ENCODE assay signal across 9 cellular contexts in genomic region chr2:217650716-217651360, GRCh38.
DNase-seq lines count a peak whose midpoint lies in the region; ATAC-seq and TF ChIP-seq lines count a peak whose summit lies in the region.
"Had no signal": no experiment of that assay in that cellular context is flagged by ENCODE, and none has a peak within 500 bp of the region (broad histone marks: within the 10 kb centered on the region; RNA-seq: fewer than 3 reads in every experiment).

No MANE protein-coding gene starts in this region.

- intact Hi-C loops in CD8-positive, alpha-beta T cell (cut with DNase I, micrococcal nuclease) = loop anchor here in 1 of 2 experiments (2.0 kb wide), 1 partner anchor 40 kb away; no protein-coding TSS in a partner anchor

- H3K9me3 Mint-ChIP-seq in CD8-positive, alpha-beta T cell = no peaks in the 10 kb centered on the region

- H3K27ac Mint-ChIP-seq in CD8-positive, alpha-beta T cell = no peak overlapping the region

- H3K4me1 ChIP-seq in CD8-positive, alpha-beta T cell (ENCODE audit: insufficient read depth, low read length) = no peaks in the 10 kb centered on the region
- peaks cover 16% of the 10 kb centered on the region for H3K4me1 ChIP-seq in SJCRH30
- H3K4me1 ChIP-seq in effector memory CD4-positive, alpha-beta T cell (ENCODE audit: control insufficient read depth, insufficient read depth, low read length, poor library complexity, severe bottlenecking) = no peaks in the 10 kb centered on the region

- DNase-seq in CD8-positive, alpha-beta T cell = peak in 1 of 7 experiments; percentile 9
- DNase-seq in Kasumi-1 (lab: John Stamatoyannopoulos, UW) = peak; percentile 43 to 61
- DNase-seq in SJCRH30 = peak; percentile 57 to 84
- DNase-seq in myocyte (ENCODE audit: low read depth) = peak; percentile 87
- DNase-seq in effector memory CD4-positive, alpha-beta T cell = no peak

- H3K27ac ChIP-seq in CD8-positive, alpha-beta T cell (ENCODE audit: low read depth, low read length) = no peak overlapping the region
- no peak overlapping the region for H3K27ac ChIP-seq in SJCRH30
- H3K27ac ChIP-seq in effector memory CD4-positive, alpha-beta T cell (ENCODE audit: insufficient read depth, low read length, poor library complexity, severe bottlenecking) = no peak overlapping the region
- H3K27ac ChIP-seq: skin epidermis had no signal

- CTCF ChIA-PET in CD8-positive, alpha-beta T cell (lab: Charles Lee) = interaction anchor here (0.7 to 1.8 kb wide), 16 partner anchors 10 to 145 kb away, joined by 3 to 5 read pairs (median 3); no protein-coding TSS in a partner anchor

- H3K9me3 ChIP-seq in CD8-positive, alpha-beta T cell (ENCODE audit: low read length) = no peaks in the 10 kb centered on the region
- no peaks in the 10 kb centered on the region for H3K9me3 ChIP-seq in SJCRH30 (replicated peaks)
- H3K9me3 ChIP-seq in effector memory CD4-positive, alpha-beta T cell (ENCODE audit: control insufficient read depth, low read length) = no peaks in the 10 kb centered on the region

- H3K36me3 ChIP-seq in CD8-positive, alpha-beta T cell (ENCODE audit: insufficient read depth, low read length) = no peaks in the 10 kb centered on the region
- H3K36me3 ChIP-seq in SJCRH30 = no peaks in the 10 kb centered on the region
- no peaks in the 10 kb centered on the region for H3K36me3 ChIP-seq in effector memory CD4-positive, alpha-beta T cell (ENCODE audit: control insufficient read depth, insufficient read depth, low read length)

- TF ChIP-seq CTCF in CD8-positive, alpha-beta T cell (IDR thresholded peaks at IDR 0.05) = peak; percentile 46

- H3K4me1 Mint-ChIP-seq in CD8-positive, alpha-beta T cell (ENCODE audit: low read depth) = peaks cover 5% of the 10 kb centered on the region

- H3K36me3 Mint-ChIP-seq in CD8-positive, alpha-beta T cell = no peaks in the 10 kb centered on the region

- H3K4me3 Mint-ChIP-seq in CD8-positive, alpha-beta T cell = no peak overlapping the region

- no peaks in the 10 kb centered on the region for H3K27me3 ChIP-seq in CD8-positive, alpha-beta T cell (ENCODE audit: insufficient read depth, low read length)
- no peaks in the 10 kb centered on the region for H3K27me3 ChIP-seq in SJCRH30
- H3K27me3 ChIP-seq in effector memory CD4-positive, alpha-beta T cell (replicated peaks; ENCODE audit: control insufficient read depth, insufficient read depth, low read length, poor library complexity, severe bottlenecking) = no peaks in the 10 kb centered on the region

- H3K27me3 Mint-ChIP-seq in CD8-positive, alpha-beta T cell (ENCODE audit: low read depth) = no peaks in the 10 kb centered on the region

- ATAC-seq in CD8-positive, alpha-beta T cell = no peak
- ATAC-seq in GM18873 (IDR thresholded peaks at IDR 0.05; ENCODE audit: low FRiP score, unreplicated experiment) (peak; percentile 60), esophagus mucosa (peak; percentile 51), HG03457 (IDR thresholded peaks at IDR 0.05; ENCODE audit: unreplicated experiment) (no peak)

- no peak overlapping the region for H3K4me3 ChIP-seq in CD8-positive, alpha-beta T cell (ENCODE audit: low read depth, low read length)
- no peak overlapping the region for H3K4me3 ChIP-seq in SJCRH30
- no peak overlapping the region for H3K4me3 ChIP-seq in effector memory CD4-positive, alpha-beta T cell (ENCODE audit: insufficient read depth, low read depth, low read length, poor library complexity, severe bottlenecking)
- H3K4me3 ChIP-seq: skin epidermis had no signal

- POLR2A ChIA-PET in CD8-positive, alpha-beta T cell (lab: Charles Lee) = no interaction called here

Comparison
In these comparisons a context has a peak if more than half of its experiments do, and no peak if none do; other contexts are left out.
1. ATAC-seq: peak in GM18873 (single experiment) and esophagus mucosa (single experiment); none in CD8-positive, alpha-beta T cell (single experiment) and HG03457 (single experiment).
2. DNase-seq: peak in Kasumi-1 (2 of 2), SJCRH30 (2 of 2) and myocyte (single experiment); none in effector memory CD4-positive, alpha-beta T cell (0 of 3).